ENCODE assay signal across 1 cellular context in genomic region chr1:38528600-38528999, GRCh38.
TF ChIP-seq lines count a peak whose summit lies in the region.

No MANE protein-coding gene starts in this region.

TF ChIP-seq in K562, 482 proteins besides CTCF, POLR2A, EP300 and RAD21 (continued from another document):
- no peak for TF ChIP-seq KDM2B (CRISPR knock-in tag; IDR thresholded peaks at IDR 0.05)
- TF ChIP-seq SMAD1 (IDR thresholded peaks at IDR 0.05; ENCODE audit: low read depth, low read length, partially characterized antibody) = no peak
- TF ChIP-seq KAT8 (IDR thresholded peaks at IDR 0.05; ENCODE audit: low read depth) = no peak
- no peak for TF ChIP-seq PHF21A (IDR thresholded peaks at IDR 0.05; ENCODE audit: borderline replicate concordance, low read depth)
- no peak for TF ChIP-seq PHTF2 (CRISPR knock-in tag; IDR thresholded peaks at IDR 0.05)
- no peak for TF ChIP-seq MCM2 (IDR thresholded peaks at IDR 0.05; ENCODE audit: low read depth)
- no peak for TF ChIP-seq MAZ (CRISPR knock-in tag; conservative IDR thresholded peaks at IDR 0.05 in 1 of 2, IDR thresholded peaks at IDR 0.05 in 1 of 2)
